ENCODE assay signal across 10 cellular contexts in genomic region chr12:62254967-62255366, GRCh38.
"Had no signal": no experiment of that assay in that cellular context is flagged by ENCODE, and none has a peak within 500 bp of the region (broad histone marks: within the 10 kb centered on the region; RNA-seq: fewer than 3 reads in every experiment).

No MANE protein-coding gene starts in this region.

- H2AFZ ChIP-seq: GM23338 had no signal

- H3K4me3 Mint-ChIP-seq: GM23338, H9 had no signal

- ATAC-seq: GM23338 had no signal

- H3K4me2 ChIP-seq: GM23338, KMS-11 had no signal

- DNase-seq: H9, HCEC 1CT, IMR-90, Karpas-422, KBM-7 had no signal

- H3K27ac ChIP-seq: HL-60, KMS-11 had no signal

- H3K9ac ChIP-seq: KMS-11 had no signal

- FAIRE-seq: H1, H54 had no signal

- H3K4me3 ChIP-seq: GM23338 had no signal

- H3K27ac Mint-ChIP-seq: GM23338, H9 had no signal

- H3K9me3 Mint-ChIP-seq: GM23338, H9 had no signal
